ENCODE assay signal across 8 cellular contexts in genomic region chrX:71619193-71619592, GRCh38. TPM values are rescaled to one million over a fixed set of nuclear protein-coding genes. Genes with fewer than 3 reads are reported as not detected.
DNase-seq lines count a peak whose midpoint lies in the region; ATAC-seq and TF ChIP-seq lines count a peak whose summit lies in the region.

No MANE protein-coding gene starts in this region.

- TF ChIP-seq CTCF in activated B cell treated with CpG ODN at 0.5 μM for 24 hours (IDR thresholded peaks at IDR 0.05) (no peak), omental fat pad (IDR thresholded peaks at IDR 0.05) (no peak)

- peaks cover 9% of the 10 kb centered on the region for H3K36me3 Mint-ChIP-seq in activated B cell treated with CpG ODN at 0.5 μM for 24 hours (ENCODE audit: low read depth)

- TF ChIP-seq POLR2A in GM18505 (IDR thresholded peaks at IDR 0.05; ENCODE audit: borderline replicate concordance, extremely low read depth, insufficient read depth, insufficient read length): peak; percentile 39

- peak overlapping the region; percentile 84 for H3K27ac Mint-ChIP-seq in activated B cell treated with CpG ODN at 0.5 μM for 24 hours

- H3K4me1 Mint-ChIP-seq in activated B cell treated with CpG ODN at 0.5 μM for 24 hours: peaks cover 70% of the 10 kb centered on the region

- CTCF ChIA-PET in activated B cell treated with CpG ODN at 0.5 μM for 24 hours (lab: Charles Lee): interaction anchor here (1.4 to 1.6 kb wide), 2 partner anchors 10 to 33 kb away, joined by 5 read pairs; no protein-coding TSS in a partner anchor

- DNase-seq in activated B cell treated with CpG ODN at 0.5 μM for 24 hours (no peak), omental fat pad (ENCODE audit: low spot score) (no peak)
- DNase-seq in activated gamma-delta T cell treated with anti-CD3 and anti-CD28 coated beads, Interleukin-2, amount 50 U/mL, for 16 hours (ENCODE audit: low read depth): peak; percentile 39
- peak; percentile 79 for DNase-seq in stimulated activated CD4-positive, alpha-beta T cell treated with anti-CD3 and anti-CD28 coated beads, Interleukin-1b, Interleukin-23, amount 100 ng/mL, for 48 hours

- ATAC-seq in GM18505 (IDR thresholded peaks at IDR 0.05; ENCODE audit: unreplicated experiment): no peak
- peak; percentile 43 for ATAC-seq in activated B cell treated with CpG ODN at 0.5 μM for 24 hours (ENCODE audit: low read depth)
- ATAC-seq in GM21576 (IDR thresholded peaks at IDR 0.05; ENCODE audit: unreplicated experiment): no peak
- ATAC-seq in GM21447 (IDR thresholded peaks at IDR 0.05; ENCODE audit: unreplicated experiment): no peak
- ATAC-seq in GM19467 (IDR thresholded peaks at IDR 0.05; ENCODE audit: unreplicated experiment): no peak
- ATAC-seq in omental fat pad (ENCODE audit: low FRiP score): no peak

- no peaks in the 10 kb centered on the region for H3K27me3 Mint-ChIP-seq in activated B cell treated with CpG ODN at 0.5 μM for 24 hours

- no peaks in the 10 kb centered on the region for H3K9me3 Mint-ChIP-seq in activated B cell treated with CpG ODN at 0.5 μM for 24 hours

- peak overlapping the region; percentile 64 for H3K4me3 Mint-ChIP-seq in activated B cell treated with CpG ODN at 0.5 μM for 24 hours

- POLR2A ChIA-PET in activated B cell treated with CpG ODN at 0.5 μM for 24 hours (lab: Charles Lee): interaction anchor here (0.6 to 3.5 kb wide), 5 partner anchors 11 to 514 kb away, joined by 4 to 20 read pairs (median 5); partner anchors contain the start of gene OGT

- intact Hi-C loops in activated B cell treated with CpG ODN at 0.5 μM for 24 hours (cut with micrococcal nuclease): loop anchor here (1.0 to 2.0 kb wide), 3 partner anchors 10 to 32 kb away; no protein-coding TSS in a partner anchor

RNA-seq across cellular contexts. Expression of gene CXCR3, which starts 0.9 kb away (rescaled TPM):
- 5.4 and 6.4 TPM in 2 replicates for total RNA-seq in activated B cell treated with CpG ODN at 0.5 μM for 24 hours
- not detected for total RNA-seq in omental fat pad

RNA-seq across cellular contexts. Expression of gene GCNA, which starts 41.0 kb away (rescaled TPM):
- 4.1 and 4.5 TPM in 2 replicates for total RNA-seq in activated B cell treated with CpG ODN at 0.5 μM for 24 hours
- total RNA-seq in omental fat pad: 1 to 10 TPM; 2.8 to 6.3 (median 4.2) TPM

Comparison
In these comparisons a context has a peak if more than half of its experiments do, and no peak if none do; other contexts are left out.
1. DNase-seq: peak in activated gamma-delta T cell treated with anti-CD3 and anti-CD28 coated beads, Interleukin-2, amount 50 U/mL, for 16 hours (single experiment) and stimulated activated CD4-positive, alpha-beta T cell treated with anti-CD3 and anti-CD28 coated beads, Interleukin-1b, Interleukin-23, amount 100 ng/mL, for 48 hours (single experiment); none in activated B cell treated with CpG ODN at 0.5 μM for 24 hours (single experiment) and omental fat pad (single experiment).